Comparison of ENCODE assay signal across 1 cellular context in the genomic region with DNA sequence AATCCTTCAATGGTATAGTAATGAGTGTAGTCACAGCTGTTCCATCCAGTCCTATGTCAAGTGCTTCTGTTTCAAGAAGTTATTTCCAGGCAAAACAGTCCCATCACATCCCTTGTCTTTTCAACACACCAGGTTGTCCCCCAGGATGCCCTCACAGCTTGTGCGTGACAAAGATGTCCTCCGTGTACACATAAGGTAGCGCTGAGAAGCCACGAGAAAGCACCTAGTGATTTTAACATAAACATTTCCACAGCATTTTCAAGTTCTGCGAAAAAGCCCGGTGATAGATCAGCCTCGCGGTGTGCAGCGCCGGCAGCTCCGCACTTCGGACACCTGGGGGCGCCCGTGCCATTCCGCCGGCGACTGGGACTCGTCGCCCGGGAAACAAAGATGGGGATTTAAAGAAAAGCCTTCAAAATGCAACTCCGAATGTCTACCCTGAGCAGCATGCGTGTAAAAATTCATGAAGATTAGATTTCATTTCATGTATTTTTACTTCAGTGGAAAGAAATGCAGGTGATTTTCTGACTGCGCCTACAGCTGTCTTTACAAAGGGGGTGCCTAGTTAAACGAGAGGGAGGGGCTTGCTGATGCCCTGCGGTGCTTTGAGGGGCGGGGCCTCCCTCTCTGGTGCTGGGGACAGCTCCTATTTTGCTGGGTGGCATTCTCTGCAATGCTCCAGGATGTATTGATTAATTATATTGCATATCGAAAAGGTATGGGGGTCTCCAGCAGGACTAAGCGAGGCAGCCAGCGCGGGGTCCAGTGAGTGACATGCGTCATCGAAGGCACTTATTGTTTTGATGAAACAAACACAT.
TF ChIP-seq lines count a peak whose summit lies in the region.

No MANE protein-coding gene starts in this region.

TF ChIP-seq in SK-N-SH, 30 proteins besides CTCF, POLR2A, EP300 and RAD21 (continued from another document):
- peak; percentile 86 for TF ChIP-seq REST (IDR thresholded peaks at IDR 0.05; ENCODE audit: low read depth, low read length)
- 0 out of 2 replicates have a peak, but pooled peaks have one; percentile 31 for TF ChIP-seq RFX5 (IDR thresholded peaks at IDR 0.05; ENCODE audit: low read length)
- TF ChIP-seq NFIC (IDR thresholded peaks at IDR 0.05; ENCODE audit: borderline replicate concordance) = no peak
TF ChIP-seq in SK-N-SH: peak in this region for 4.
